1 cellular context compared by ENCODE assay signal in the genomic region with DNA sequence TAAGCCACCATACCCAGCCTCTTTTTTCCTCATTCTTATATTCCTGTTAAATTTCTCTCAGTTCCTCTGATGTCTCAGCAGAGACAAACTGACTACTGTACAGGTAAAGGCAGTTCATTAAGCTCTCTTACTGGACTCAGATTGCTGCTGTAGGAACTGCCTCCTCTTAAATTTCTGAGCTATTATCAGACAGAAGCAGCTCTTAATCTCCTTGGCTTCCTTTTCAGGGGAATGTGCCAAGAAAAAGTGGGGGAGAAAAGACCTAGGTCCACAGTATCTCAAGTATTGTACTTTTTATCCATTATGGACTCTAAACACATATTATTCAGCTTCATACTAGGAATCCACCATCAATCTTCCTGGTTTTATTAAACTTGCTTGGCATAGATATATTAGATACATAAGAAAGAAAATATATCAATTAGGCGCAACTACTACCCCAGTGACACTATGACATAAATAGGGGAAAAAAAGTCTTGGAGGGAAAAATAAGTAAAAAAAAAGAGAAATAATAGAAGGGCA.
TF ChIP-seq lines count a peak whose summit lies in the region.

No MANE protein-coding gene starts in this region.

TF ChIP-seq in K562, 482 proteins besides CTCF, POLR2A, EP300 and RAD21:
- peak; percentile 60 for TF ChIP-seq CBFA2T3 (IDR thresholded peaks at IDR 0.05)
- TF ChIP-seq CBFA2T2 (conservative IDR thresholded peaks at IDR 0.05), result peak; percentile 31
- TF ChIP-seq HNRNPUL1 (IDR thresholded peaks at IDR 0.05; ENCODE audit: low read length), result no peak
- TF ChIP-seq KDM4B (IDR thresholded peaks at IDR 0.05; ENCODE audit: borderline replicate concordance in 2 of 2, low read depth in 1 of 2), result no peak
- no peak for TF ChIP-seq EGR1 (conservative IDR thresholded peaks at IDR 0.05)
- no peak for TF ChIP-seq IRF2 (CRISPR knock-in tag; IDR thresholded peaks at IDR 0.05)
- TF ChIP-seq TAL1 (IDR thresholded peaks at IDR 0.05), result peak; percentile 22; the same call in 1 of the 2 replicates
- TF ChIP-seq SMARCA4 (IDR thresholded peaks at IDR 0.05), result peak; percentile 16; the same call in 1 of the 2 replicates
- TF ChIP-seq NFIC (IDR thresholded peaks at IDR 0.05), result peak; percentile 53
- TF ChIP-seq ARID1B (IDR thresholded peaks at IDR 0.05), result peak; percentile 52
- peak; percentile 30 for TF ChIP-seq TCF3 (CRISPR knock-in tag; IDR thresholded peaks at IDR 0.05)
- TF ChIP-seq RCOR1 (IDR thresholded peaks at IDR 0.05; ENCODE audit: borderline replicate concordance in 1 of 2, low read depth in 2 of 2, low read length in 2 of 2), result 0 out of 4 replicates have a peak, but pooled peaks of 1 of the 2 experiments have one; percentile 19
- TF ChIP-seq, protein P1, sequence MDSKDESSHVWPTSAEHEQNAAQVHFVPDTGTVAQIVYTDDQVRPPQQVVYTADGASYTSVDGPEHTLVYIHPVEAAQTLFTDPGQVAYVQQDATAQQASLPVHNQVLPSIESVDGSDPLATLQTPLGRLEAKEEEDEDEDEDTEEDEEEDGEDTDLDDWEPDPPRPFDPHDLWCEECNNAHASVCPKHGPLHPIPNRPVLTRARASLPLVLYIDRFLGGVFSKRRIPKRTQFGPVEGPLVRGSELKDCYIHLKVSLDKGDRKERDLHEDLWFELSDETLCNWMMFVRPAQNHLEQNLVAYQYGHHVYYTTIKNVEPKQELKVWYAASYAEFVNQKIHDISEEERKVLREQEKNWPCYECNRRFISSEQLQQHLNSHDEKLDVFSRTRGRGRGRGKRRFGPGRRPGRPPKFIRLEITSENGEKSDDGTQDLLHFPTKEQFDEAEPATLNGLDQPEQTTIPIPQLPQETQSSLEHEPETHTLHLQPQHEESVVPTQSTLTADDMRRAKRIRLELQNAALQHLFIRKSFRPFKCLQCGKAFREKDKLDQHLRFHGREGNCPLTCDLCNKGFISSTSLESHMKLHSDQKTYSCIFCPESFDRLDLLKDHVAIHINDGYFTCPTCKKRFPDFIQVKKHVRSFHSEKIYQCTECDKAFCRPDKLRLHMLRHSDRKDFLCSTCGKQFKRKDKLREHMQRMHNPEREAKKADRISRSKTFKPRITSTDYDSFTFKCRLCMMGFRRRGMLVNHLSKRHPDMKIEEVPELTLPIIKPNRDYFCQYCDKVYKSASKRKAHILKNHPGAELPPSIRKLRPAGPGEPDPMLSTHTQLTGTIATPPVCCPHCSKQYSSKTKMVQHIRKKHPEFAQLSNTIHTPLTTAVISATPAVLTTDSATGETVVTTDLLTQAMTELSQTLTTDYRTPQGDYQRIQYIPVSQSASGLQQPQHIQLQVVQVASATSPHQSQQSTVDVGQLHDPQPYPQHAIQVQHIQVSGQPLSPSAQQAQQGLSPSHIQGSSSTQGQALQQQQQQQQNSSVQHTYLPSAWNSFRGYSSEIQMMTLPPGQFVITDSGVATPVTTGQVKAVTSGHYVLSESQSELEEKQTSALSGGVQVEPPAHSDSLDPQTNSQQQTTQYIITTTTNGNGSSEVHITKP (IDR thresholded peaks at IDR 0.05; ENCODE audit: partially characterized antibody), result peak; percentile 91
- TF ChIP-seq TEAD4 (IDR thresholded peaks at IDR 0.05; ENCODE audit: low read length), result peak; percentile 39; the same call in 1 of the 2 replicates
- no peak for TF ChIP-seq TEAD4 (CRISPR knock-in tag; IDR thresholded peaks at IDR 0.05; ENCODE audit: borderline replicate concordance)
